Comparison of ENCODE assay signal across 19 cellular contexts in genomic region chr6:49892280-49892679, GRCh38. TPM values are rescaled to one million over a fixed set of nuclear protein-coding genes. Genes with fewer than 3 reads are reported as not detected.
"Had no signal": no experiment of that assay in that cellular context is flagged by ENCODE, and none has a peak within 500 bp of the region (broad histone marks: within the 10 kb centered on the region; RNA-seq: fewer than 3 reads in every experiment).

No MANE protein-coding gene starts in this region.

- H3K4me1 ChIP-seq: psoas muscle, stomach had no signal

- DNase-seq: activated CD4-positive, alpha-beta memory T cell treated with anti-CD3 and anti-CD28 coated beads for 36 hours; activated gamma-delta T cell; activated naive CD8-positive, alpha-beta T cell treated with anti-CD3 and anti-CD28 coated beads for 36 hours; activated T-cell treated with anti-CD3 and anti-CD28 coated beads, Interleukin-2, amount 50 U/mL, for 48 hours; brain microvascular endothelial cell; effector memory CD8-positive, alpha-beta T cell; immature natural killer cell; left colon; mucosa of descending colon; natural killer cell; occipital lobe; stimulated activated CD4-positive, alpha-beta T cell treated with anti-CD3 and anti-CD28 coated beads, Interleukin-15, amount 100 ng/mL, for 24 hours; stimulated activated CD4-positive, alpha-beta T cell treated with anti-CD3 and anti-CD28 coated beads, Interleukin-4, amount 100 ng/mL, for 24 hours; stomach had no signal

- H3K27me3 ChIP-seq: brain microvascular endothelial cell, stomach had no signal

- ATAC-seq: effector memory CD8-positive, alpha-beta T cell; left colon; mucosa of descending colon; natural killer cell; psoas muscle had no signal

- H3K4me3 ChIP-seq: lung, mucosa of descending colon, psoas muscle, stomach, thoracic aorta had no signal

- H3K9me3 ChIP-seq: mucosa of descending colon, thoracic aorta had no signal

- H3K27ac ChIP-seq: brain microvascular endothelial cell, psoas muscle, stomach, thoracic aorta had no signal

- H3K36me3 ChIP-seq: brain microvascular endothelial cell, stomach, thoracic aorta had no signal

RNA-seq across cellular contexts. Expression of gene CRISP1, which starts 25.9 kb away (rescaled TPM):
- total RNA-seq: activated CD4-positive, alpha-beta memory T cell treated with anti-CD3 and anti-CD28 coated beads for 36 hours; activated naive CD8-positive, alpha-beta T cell treated with anti-CD3 and anti-CD28 coated beads for 36 hours; left colon; lung; mucosa of descending colon; natural killer cell; occipital lobe; psoas muscle; stomach; thoracic aorta; urinary bladder had no signal
- polyA plus RNA-seq: esophagus, immature natural killer cell, lung, psoas muscle, stomach, urinary bladder had no signal
